ENCODE assay signal across 1 cellular context in the genomic region with DNA sequence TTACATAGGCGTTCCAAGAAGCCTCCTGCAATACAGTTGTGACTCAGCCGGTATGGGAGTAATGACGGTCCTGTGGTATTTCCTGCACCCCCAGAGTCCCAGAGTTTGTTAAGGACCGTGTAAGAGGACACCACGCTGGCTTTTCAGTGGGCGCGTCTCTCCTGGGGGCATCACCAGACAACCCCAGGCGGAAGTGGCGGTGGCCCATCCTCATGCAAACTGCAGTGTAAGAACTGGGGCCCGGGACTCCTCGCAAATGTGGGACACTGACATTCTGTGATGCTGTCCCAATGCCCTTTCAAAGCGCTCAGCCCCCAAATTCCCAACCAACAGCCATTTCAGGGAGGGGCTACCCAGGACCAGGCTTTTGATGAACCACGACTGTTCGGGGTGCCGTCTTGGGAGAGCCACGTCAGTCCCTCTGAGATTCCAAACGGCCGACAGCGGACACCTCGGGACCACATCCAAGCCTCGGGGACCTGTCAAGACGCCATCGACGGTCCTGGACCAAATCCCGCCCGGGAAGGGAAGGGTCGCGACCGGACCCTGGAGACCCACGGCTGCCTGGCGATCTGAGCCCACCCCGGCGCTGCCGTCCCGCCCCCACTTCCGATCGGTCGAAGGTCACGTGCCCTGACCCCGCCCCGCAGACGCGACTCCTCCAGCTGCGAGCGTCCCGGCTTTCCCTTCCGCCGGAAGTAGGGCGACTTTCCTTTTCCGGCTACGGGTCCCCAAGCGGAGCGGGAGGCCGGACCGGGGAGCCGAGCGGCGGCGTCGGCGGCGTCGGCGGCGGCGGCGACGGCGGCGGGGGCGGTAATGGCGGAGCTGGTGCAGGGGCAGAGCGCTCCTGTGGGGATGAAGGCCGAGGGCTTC.
A peak's percentile ranks its signal among the peaks of the same experiment; 100 is the strongest.
TF ChIP-seq lines count a peak whose summit lies in the region.

A gene with protein sequence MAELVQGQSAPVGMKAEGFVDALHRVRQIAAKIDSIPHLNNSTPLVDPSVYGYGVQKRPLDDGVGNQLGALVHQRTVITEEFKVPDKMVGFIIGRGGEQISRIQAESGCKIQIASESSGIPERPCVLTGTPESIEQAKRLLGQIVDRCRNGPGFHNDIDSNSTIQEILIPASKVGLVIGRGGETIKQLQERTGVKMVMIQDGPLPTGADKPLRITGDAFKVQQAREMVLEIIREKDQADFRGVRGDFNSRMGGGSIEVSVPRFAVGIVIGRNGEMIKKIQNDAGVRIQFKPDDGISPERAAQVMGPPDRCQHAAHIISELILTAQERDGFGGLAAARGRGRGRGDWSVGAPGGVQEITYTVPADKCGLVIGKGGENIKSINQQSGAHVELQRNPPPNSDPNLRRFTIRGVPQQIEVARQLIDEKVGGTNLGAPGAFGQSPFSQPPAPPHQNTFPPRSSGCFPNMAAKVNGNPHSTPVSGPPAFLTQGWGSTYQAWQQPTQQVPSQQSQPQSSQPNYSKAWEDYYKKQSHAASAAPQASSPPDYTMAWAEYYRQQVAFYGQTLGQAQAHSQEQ (plus strand): TSS at position 713 of the 873 bp plus-strand sequence. CDS start 104 bp downstream, at position 817.

TF ChIP-seq in K562, 482 proteins besides CTCF, POLR2A, EP300 and RAD21 (continued from another document and continues in another):
- TF ChIP-seq, protein P1, sequence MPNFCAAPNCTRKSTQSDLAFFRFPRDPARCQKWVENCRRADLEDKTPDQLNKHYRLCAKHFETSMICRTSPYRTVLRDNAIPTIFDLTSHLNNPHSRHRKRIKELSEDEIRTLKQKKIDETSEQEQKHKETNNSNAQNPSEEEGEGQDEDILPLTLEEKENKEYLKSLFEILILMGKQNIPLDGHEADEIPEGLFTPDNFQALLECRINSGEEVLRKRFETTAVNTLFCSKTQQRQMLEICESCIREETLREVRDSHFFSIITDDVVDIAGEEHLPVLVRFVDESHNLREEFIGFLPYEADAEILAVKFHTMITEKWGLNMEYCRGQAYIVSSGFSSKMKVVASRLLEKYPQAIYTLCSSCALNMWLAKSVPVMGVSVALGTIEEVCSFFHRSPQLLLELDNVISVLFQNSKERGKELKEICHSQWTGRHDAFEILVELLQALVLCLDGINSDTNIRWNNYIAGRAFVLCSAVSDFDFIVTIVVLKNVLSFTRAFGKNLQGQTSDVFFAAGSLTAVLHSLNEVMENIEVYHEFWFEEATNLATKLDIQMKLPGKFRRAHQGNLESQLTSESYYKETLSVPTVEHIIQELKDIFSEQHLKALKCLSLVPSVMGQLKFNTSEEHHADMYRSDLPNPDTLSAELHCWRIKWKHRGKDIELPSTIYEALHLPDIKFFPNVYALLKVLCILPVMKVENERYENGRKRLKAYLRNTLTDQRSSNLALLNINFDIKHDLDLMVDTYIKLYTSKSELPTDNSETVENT (CRISPR knock-in tag; IDR thresholded peaks at IDR 0.05) = no peak; the same call in 1 of the 2 replicates
- TF ChIP-seq TOE1 (IDR thresholded peaks at IDR 0.05; ENCODE audit: borderline replicate concordance) (peak; percentile 97), TOE1 (CRISPR knock-in tag; IDR thresholded peaks at IDR 0.05; ENCODE audit: borderline replicate concordance, low read depth) (no peak), SPI1 (IDR thresholded peaks at IDR 0.05; ENCODE audit: borderline replicate concordance, low read depth, low read length) (peak; percentile 51; the same call in 1 of the 2 replicates), ZNF444 (CRISPR knock-in tag; IDR thresholded peaks at IDR 0.05) (no peak), MAFG (tag; conservative IDR thresholded peaks at IDR 0.05) (no peak), ZNF212 (CRISPR knock-in tag; IDR thresholded peaks at IDR 0.05) (no peak), ZBED1 (IDR thresholded peaks at IDR 0.05) (peak; percentile 19; the same call in 1 of the 2 replicates), ZKSCAN1 (IDR thresholded peaks at IDR 0.05; ENCODE audit: low read depth, low read length) (no peak), HDAC1 (IDR thresholded peaks at IDR 0.05) (peak in 1 of 2 experiments; percentile 56; a peak in 2 of 4 replicates), HDAC2 (IDR thresholded peaks at IDR 0.05) (peak; percentile 58), ZNF780A (CRISPR knock-in tag; IDR thresholded peaks at IDR 0.05) (no peak), ELF4 (CRISPR knock-in tag; IDR thresholded peaks at IDR 0.05) (peak; percentile 48; the same call in 1 of the 2 replicates), NR2C2 (CRISPR knock-in tag; IDR thresholded peaks at IDR 0.05) (peak; percentile 75; the same call in 1 of the 2 replicates), NR2C2 (tag; IDR thresholded peaks at IDR 0.05) (peak; percentile 95), ADNP (tag; IDR thresholded peaks at IDR 0.05) (no peak), HNRNPLL (IDR thresholded peaks at IDR 0.05; ENCODE audit: low read depth, low read length, poor library complexity, severe bottlenecking) (peak; percentile 20), ZNF184 (CRISPR knock-in tag; IDR thresholded peaks at IDR 0.05) (no peak), SMAD2 (IDR thresholded peaks at IDR 0.05; ENCODE audit: low read depth, low read length) (no peak), CBX5 (IDR thresholded peaks at IDR 0.05; ENCODE audit: borderline replicate concordance, low read depth) (no peak), GTF2A2 (tag; IDR thresholded peaks at IDR 0.05) (no peak), LCOR (CRISPR knock-in tag; IDR thresholded peaks at IDR 0.05) (peak; percentile 73; the same call in 1 of the 2 replicates), PCBP1 (IDR thresholded peaks at IDR 0.05; ENCODE audit: low read depth, low read length, poor library complexity, severe bottlenecking) (peak; percentile 34), ELF1 (tag; IDR thresholded peaks at IDR 0.05) (peak; percentile 78), U2AF1 (optimal IDR thresholded peaks at IDR 0.05; ENCODE audit: low read depth, low read length) (peak; percentile 49), POLR2AphosphoS5 (IDR thresholded peaks at IDR 0.05; ENCODE audit: control insufficient read depth, insufficient read depth, low read depth, low read length) (peak; percentile 70), TEAD1 (CRISPR knock-in tag; IDR thresholded peaks at IDR 0.05) (peak in 1 of 2 experiments; percentile 50; a peak in 1 of 4 replicates)
- TF ChIP-seq, protein P2, sequence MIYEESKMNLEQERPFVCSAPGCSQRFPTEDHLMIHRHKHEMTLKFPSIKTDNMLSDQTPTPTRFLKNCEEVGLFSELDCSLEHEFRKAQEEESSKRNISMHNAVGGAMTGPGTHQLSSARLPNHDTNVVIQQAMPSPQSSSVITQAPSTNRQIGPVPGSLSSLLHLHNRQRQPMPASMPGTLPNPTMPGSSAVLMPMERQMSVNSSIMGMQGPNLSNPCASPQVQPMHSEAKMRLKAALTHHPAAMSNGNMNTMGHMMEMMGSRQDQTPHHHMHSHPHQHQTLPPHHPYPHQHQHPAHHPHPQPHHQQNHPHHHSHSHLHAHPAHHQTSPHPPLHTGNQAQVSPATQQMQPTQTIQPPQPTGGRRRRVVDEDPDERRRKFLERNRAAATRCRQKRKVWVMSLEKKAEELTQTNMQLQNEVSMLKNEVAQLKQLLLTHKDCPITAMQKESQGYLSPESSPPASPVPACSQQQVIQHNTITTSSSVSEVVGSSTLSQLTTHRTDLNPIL (CRISPR knock-in tag; IDR thresholded peaks at IDR 0.05) = no peak
- TF ChIP-seq, protein P3, sequence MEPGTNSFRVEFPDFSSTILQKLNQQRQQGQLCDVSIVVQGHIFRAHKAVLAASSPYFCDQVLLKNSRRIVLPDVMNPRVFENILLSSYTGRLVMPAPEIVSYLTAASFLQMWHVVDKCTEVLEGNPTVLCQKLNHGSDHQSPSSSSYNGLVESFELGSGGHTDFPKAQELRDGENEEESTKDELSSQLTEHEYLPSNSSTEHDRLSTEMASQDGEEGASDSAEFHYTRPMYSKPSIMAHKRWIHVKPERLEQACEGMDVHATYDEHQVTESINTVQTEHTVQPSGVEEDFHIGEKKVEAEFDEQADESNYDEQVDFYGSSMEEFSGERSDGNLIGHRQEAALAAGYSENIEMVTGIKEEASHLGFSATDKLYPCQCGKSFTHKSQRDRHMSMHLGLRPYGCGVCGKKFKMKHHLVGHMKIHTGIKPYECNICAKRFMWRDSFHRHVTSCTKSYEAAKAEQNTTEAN (CRISPR knock-in tag; IDR thresholded peaks at IDR 0.05) = no peak
- TF ChIP-seq, protein P4, sequence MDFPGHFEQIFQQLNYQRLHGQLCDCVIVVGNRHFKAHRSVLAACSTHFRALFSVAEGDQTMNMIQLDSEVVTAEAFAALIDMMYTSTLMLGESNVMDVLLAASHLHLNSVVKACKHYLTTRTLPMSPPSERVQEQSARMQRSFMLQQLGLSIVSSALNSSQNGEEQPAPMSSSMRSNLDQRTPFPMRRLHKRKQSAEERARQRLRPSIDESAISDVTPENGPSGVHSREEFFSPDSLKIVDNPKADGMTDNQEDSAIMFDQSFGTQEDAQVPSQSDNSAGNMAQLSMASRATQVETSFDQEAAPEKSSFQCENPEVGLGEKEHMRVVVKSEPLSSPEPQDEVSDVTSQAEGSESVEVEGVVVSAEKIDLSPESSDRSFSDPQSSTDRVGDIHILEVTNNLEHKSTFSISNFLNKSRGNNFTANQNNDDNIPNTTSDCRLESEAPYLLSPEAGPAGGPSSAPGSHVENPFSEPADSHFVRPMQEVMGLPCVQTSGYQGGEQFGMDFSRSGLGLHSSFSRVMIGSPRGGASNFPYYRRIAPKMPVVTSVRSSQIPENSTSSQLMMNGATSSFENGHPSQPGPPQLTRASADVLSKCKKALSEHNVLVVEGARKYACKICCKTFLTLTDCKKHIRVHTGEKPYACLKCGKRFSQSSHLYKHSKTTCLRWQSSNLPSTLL (IDR thresholded peaks at IDR 0.05) = no peak
- TF ChIP-seq, protein P5, sequence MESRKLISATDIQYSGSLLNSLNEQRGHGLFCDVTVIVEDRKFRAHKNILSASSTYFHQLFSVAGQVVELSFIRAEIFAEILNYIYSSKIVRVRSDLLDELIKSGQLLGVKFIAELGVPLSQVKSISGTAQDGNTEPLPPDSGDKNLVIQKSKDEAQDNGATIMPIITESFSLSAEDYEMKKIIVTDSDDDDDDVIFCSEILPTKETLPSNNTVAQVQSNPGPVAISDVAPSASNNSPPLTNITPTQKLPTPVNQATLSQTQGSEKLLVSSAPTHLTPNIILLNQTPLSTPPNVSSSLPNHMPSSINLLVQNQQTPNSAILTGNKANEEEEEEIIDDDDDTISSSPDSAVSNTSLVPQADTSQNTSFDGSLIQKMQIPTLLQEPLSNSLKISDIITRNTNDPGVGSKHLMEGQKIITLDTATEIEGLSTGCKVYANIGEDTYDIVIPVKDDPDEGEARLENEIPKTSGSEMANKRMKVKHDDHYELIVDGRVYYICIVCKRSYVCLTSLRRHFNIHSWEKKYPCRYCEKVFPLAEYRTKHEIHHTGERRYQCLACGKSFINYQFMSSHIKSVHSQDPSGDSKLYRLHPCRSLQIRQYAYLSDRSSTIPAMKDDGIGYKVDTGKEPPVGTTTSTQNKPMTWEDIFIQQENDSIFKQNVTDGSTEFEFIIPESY (CRISPR knock-in tag; IDR thresholded peaks at IDR 0.05) = peak; percentile 14; the same call in 1 of the 2 replicates
- TF ChIP-seq, protein P6, sequence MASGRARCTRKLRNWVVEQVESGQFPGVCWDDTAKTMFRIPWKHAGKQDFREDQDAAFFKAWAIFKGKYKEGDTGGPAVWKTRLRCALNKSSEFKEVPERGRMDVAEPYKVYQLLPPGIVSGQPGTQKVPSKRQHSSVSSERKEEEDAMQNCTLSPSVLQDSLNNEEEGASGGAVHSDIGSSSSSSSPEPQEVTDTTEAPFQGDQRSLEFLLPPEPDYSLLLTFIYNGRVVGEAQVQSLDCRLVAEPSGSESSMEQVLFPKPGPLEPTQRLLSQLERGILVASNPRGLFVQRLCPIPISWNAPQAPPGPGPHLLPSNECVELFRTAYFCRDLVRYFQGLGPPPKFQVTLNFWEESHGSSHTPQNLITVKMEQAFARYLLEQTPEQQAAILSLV (tag; IDR thresholded peaks at IDR 0.05) = no peak
- TF ChIP-seq, protein P7, sequence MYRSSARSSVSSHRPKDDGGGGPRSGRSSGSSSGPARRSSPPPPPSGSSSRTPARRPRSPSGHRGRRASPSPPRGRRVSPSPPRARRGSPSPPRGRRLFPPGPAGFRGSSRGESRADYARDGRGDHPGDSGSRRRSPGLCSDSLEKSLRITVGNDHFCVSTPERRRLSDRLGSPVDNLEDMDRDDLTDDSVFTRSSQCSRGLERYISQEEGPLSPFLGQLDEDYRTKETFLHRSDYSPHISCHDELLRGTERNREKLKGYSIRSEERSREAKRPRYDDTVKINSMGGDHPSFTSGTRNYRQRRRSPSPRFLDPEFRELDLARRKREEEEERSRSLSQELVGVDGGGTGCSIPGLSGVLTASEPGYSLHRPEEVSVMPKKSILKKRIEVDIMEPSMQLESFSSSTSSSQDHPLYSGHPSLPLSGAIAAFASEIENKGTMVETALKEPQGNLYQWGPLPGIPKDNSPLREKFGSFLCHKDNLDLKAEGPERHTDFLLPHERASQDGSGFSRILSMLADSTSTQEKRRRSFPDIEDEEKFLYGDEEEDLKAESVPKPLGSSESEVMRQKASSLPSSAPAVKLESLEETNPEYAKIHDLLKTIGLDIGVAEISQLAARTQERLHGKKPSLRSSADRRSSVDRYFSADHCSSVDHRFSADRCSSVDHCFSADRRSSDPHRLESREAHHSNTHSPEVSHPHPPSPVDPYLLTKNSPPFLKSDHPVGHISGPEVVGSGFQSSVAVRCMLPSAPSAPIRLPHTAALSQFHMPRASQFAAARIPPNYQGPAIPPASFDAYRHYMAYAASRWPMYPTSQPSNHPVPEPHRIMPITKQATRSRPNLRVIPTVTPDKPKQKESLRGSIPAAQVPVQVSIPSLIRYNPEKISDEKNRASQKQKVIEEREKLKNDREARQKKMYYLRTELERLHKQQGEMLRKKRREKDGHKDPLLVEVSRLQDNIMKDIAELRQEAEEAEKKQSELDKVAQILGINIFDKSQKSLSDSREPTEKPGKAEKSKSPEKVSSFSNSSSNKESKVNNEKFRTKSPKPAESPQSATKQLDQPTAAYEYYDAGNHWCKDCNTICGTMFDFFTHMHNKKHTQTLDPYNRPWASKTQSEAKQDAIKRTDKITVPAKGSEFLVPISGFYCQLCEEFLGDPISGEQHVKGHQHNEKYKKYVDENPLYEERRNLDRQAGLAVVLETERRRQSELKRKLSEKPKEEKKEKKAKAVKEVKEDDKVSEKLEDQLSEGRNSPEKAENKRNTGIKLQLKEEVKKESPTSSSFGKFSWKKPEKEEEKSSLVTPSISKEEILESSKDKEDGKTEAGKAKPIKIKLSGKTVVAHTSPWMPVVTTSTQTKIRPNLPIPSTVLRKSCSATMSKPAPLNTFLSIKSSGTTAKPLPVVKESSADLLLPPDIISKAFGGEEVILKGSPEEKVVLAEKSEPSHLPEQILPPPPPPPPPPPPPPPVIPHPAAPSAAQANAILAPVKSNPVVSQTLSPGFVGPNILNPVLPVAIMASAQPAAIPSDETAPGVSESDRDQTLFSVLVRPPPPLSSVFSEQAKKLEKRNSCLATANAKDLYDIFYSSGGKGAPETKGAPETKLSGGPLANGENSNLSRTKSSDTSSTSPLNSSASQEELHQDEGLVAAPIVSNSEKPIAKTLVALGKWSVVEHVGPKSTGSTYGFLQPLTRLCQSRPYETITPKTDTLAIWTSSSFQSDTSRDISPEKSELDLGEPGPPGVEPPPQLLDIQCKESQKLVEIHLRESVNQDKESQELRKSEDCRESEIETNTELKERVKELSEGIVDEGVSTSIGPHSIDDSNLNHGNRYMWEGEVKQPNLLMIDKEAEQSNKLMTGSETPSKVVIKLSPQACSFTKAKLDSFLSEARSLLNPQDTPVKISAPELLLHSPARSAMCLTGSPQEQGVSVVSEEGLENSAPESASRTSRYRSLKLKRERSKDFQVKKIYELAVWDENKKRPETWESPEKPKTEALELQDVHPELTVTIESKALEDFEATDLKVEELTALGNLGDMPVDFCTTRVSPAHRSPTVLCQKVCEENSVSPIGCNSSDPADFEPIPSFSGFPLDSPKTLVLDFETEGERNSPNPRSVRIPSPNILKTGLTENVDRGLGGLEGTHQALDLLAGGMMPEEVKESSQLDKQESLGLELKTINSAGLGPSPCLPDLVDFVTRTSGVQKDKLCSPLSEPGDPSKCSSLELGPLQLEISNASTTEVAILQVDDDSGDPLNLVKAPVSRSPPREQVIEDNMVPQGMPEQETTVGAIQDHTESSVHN (IDR thresholded peaks at IDR 0.05; ENCODE audit: borderline replicate concordance in 1 of 2, low read depth in 1 of 2) = 0 out of 4 replicates have a peak, but pooled peaks of 1 of the 2 experiments have one; percentile 20
